18 cellular contexts compared by ENCODE assay signal in genomic region chr3:29746163-29746562, GRCh38.
"Had no signal": no experiment of that assay in that cellular context is flagged by ENCODE, and none has a peak within 500 bp of the region (broad histone marks: within the 10 kb centered on the region; RNA-seq: fewer than 3 reads in every experiment).

No MANE protein-coding gene starts in this region.

- H3K4me1 ChIP-seq: prostate gland had no signal

- H3K27me3 Mint-ChIP-seq: naive B cell had no signal

- H3K36me3 ChIP-seq: adrenal gland, prostate gland, sigmoid colon, upper lobe of left lung, WERI-Rb-1 had no signal

- H3K9ac ChIP-seq: SK-N-SH had no signal

- DNase-seq: activated CD4-positive, alpha-beta T cell treated with anti-CD3 and anti-CD28 coated beads for 4 hours; activated CD8-positive, alpha-beta memory T cell treated with anti-CD3 and anti-CD28 coated beads for 24 hours; activated naive CD4-positive, alpha-beta T cell treated with anti-CD3 and anti-CD28 coated beads, Interleukin-2, amount 50 U/mL, for 16 hours; adrenal gland; cerebellar nuclear complex; naive B cell; sigmoid colon; SK-N-SH; stimulated activated CD4-positive, alpha-beta T cell treated with anti-CD3 and anti-CD28 coated beads, Interleukin-2, amount 100 ng/mL, for 48 hours; stimulated activated naive CD4-positive, alpha-beta T cell treated with Interleukin-2 at 50 U/mL for 16 hours; T-helper 1 cell; upper lobe of left lung; WERI-Rb-1 had no signal

- H3K4me3 Mint-ChIP-seq: brain; dendritic cell treated with granulocyte-macrophage colony-stimulating factor and Interleukin-4, amounts not matched to agents 40 ng/mL and 50 ng/mL, for 4 days; mesothelial cell of epicardium; naive B cell had no signal

- H3K4me2 ChIP-seq: SK-N-SH had no signal

- H3K27me3 ChIP-seq: adrenal gland, sigmoid colon, upper lobe of left lung had no signal

- H3K4me1 Mint-ChIP-seq: naive B cell had no signal

- H3K36me3 Mint-ChIP-seq: mesothelial cell of epicardium, naive B cell had no signal

- H3K27ac Mint-ChIP-seq: activated T-helper 2 cell treated with anti-CD3 and anti-CD28 coated beads, Interferon-gamma antibody, Interleukin-2, Interleukin-4, amounts not matched to agents 10 μg/mL and 5 μg/mL and 100 μg/mL, durations not matched to agents 14 hours and 24 hours and 36 hours; dendritic cell treated with granulocyte-macrophage colony-stimulating factor and Interleukin-4, amounts not matched to agents 40 ng/mL and 50 ng/mL, for 4 days; naive B cell had no signal

- H3K27ac ChIP-seq: adrenal gland, prostate gland, upper lobe of left lung, WERI-Rb-1 had no signal

- H3K4me3 ChIP-seq: adrenal gland, prostate gland, sigmoid colon, upper lobe of left lung had no signal

- H3K9me3 ChIP-seq: adrenal gland, prostate gland, sigmoid colon, SK-N-SH, upper lobe of left lung had no signal

- H3K9me3 Mint-ChIP-seq: activated T-helper 2 cell treated with anti-CD3 and anti-CD28 coated beads, Interferon-gamma antibody, Interleukin-2, Interleukin-4, amounts not matched to agents 10 μg/mL and 5 μg/mL and 100 μg/mL, durations not matched to agents 14 hours and 24 hours and 36 hours; brain; dendritic cell treated with granulocyte-macrophage colony-stimulating factor and Interleukin-4, amounts not matched to agents 40 ng/mL and 50 ng/mL, for 4 days; naive B cell had no signal
